ENCODE assay signal across 25 cellular contexts in the genomic region with DNA sequence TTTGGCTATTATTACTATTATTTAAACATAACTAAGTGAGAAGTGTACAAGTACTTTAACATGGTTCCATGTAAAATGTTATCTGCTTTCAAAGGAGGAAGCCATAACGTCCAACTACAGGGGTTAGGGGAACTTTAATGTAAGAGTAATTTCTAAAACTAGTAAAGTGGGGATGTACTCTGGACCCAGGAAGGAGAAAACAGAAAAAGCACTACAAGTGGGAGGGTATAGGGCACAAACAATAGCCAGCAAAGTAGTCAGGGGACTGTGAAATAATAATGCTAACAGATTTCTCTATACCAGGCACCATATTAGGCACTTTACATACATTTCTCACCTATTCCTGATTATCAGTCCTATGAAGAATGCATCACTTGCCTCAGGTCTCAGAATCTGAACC. TPM values are rescaled to one million over a fixed set of nuclear protein-coding genes. Genes with fewer than 3 reads are reported as not detected.
"Had no signal": no experiment of that assay in that cellular context is flagged by ENCODE, and none has a peak within 500 bp of the region (broad histone marks: within the 10 kb centered on the region; RNA-seq: fewer than 3 reads in every experiment).

No MANE protein-coding gene starts in this region.

- H3K27me3 Mint-ChIP-seq: activated naive CD4-positive, alpha-beta T cell treated with anti-CD3 and anti-CD28 coated beads, Interleukin-2, amount 10 ng/mL, durations not matched to agents 7 days and 5 days; activated naive CD8-positive, alpha-beta T cell treated with anti-CD3 and anti-CD28 coated beads for 36 hours; activated T-cell treated with anti-CD3 and anti-CD28 coated beads, Interleukin-2, amount 50 U/mL, for 24 hours; activated T-helper 17 cell treated with anti-CD3 and anti-CD28 coated beads, Interleukin-2, amount 50 U/mL, for 72 hours; IgD-negative memory B cell; T-helper 17 cell had no signal

- FAIRE-seq: bronchial epithelial cell, RCC 7860 had no signal

- H3K9me3 Mint-ChIP-seq: activated naive CD4-positive, alpha-beta T cell treated with anti-CD3 and anti-CD28 coated beads, Interleukin-2, amount 10 ng/mL, durations not matched to agents 7 days and 5 days; activated T-cell treated with anti-CD3 and anti-CD28 coated beads, Interleukin-2, amount 50 U/mL, for 24 hours; activated T-helper 17 cell treated with anti-CD3 and anti-CD28 coated beads, Interleukin-2, amount 50 U/mL, for 72 hours; IgD-negative memory B cell; WTC11 had no signal

- H3K27me3 ChIP-seq: MG63 had no signal

- ATAC-seq: activated CD8-positive, alpha-beta T cell treated with anti-CD3 and anti-CD28 coated beads, Interleukin-2, amount 10 ng/mL, durations not matched to agents 7 days and 5 days; activated T-helper 17 cell treated with anti-CD3 and anti-CD28 coated beads, Interleukin-2, amount 50 U/mL, for 72 hours; PC-3; T-helper 17 cell; WTC11 had no signal

- H3K9me3 ChIP-seq: MG63 had no signal

- H3K4me3 Mint-ChIP-seq: activated CD8-positive, alpha-beta T cell treated with anti-CD3 and anti-CD28 coated beads, Interleukin-2, amount 10 ng/mL, durations not matched to agents 7 days and 5 days; activated naive CD4-positive, alpha-beta T cell treated with anti-CD3 and anti-CD28 coated beads, Interleukin-2, amount 10 ng/mL, durations not matched to agents 7 days and 5 days; activated naive CD8-positive, alpha-beta T cell treated with anti-CD3 and anti-CD28 coated beads for 36 hours; activated T-cell treated with anti-CD3 and anti-CD28 coated beads, Interleukin-2, amount 50 U/mL, for 24 hours; activated T-helper 17 cell treated with anti-CD3 and anti-CD28 coated beads, Interleukin-2, amount 50 U/mL, for 72 hours; IgD-negative memory B cell; T-helper 17 cell; WTC11 had no signal

- H3K36me3 Mint-ChIP-seq: activated naive CD4-positive, alpha-beta T cell treated with anti-CD3 and anti-CD28 coated beads, Interleukin-2, amount 10 ng/mL, durations not matched to agents 7 days and 5 days; IgD-negative memory B cell; WTC11 had no signal

- H3K27ac Mint-ChIP-seq: activated CD8-positive, alpha-beta T cell treated with anti-CD3 and anti-CD28 coated beads, Interleukin-2, amount 10 ng/mL, durations not matched to agents 7 days and 5 days; activated naive CD4-positive, alpha-beta T cell treated with anti-CD3 and anti-CD28 coated beads, Interleukin-2, amount 10 ng/mL, durations not matched to agents 7 days and 5 days; activated naive CD8-positive, alpha-beta T cell treated with anti-CD3 and anti-CD28 coated beads for 36 hours; activated T-cell treated with anti-CD3 and anti-CD28 coated beads, Interleukin-2, amount 50 U/mL, for 24 hours; activated T-helper 17 cell treated with anti-CD3 and anti-CD28 coated beads, Interleukin-2, amount 50 U/mL, for 72 hours; IgD-negative memory B cell; T-helper 17 cell; WTC11 had no signal

- H3K4me1 Mint-ChIP-seq: activated naive CD4-positive, alpha-beta T cell treated with anti-CD3 and anti-CD28 coated beads, Interleukin-2, amount 10 ng/mL, durations not matched to agents 7 days and 5 days; activated T-helper 17 cell treated with anti-CD3 and anti-CD28 coated beads, Interleukin-2, amount 50 U/mL, for 72 hours had no signal

- H3K36me3 ChIP-seq: MG63 had no signal

- DNase-seq: activated CD4-positive, alpha-beta T cell treated with anti-CD3 and anti-CD28 coated beads for 48 hours; activated CD4-positive, alpha-beta T cell treated with anti-CD3 and anti-CD28 coated beads, Interleukin-2, amount 50 U/mL, for 4 hours; activated CD4-positive, CD25-positive, alpha-beta regulatory T cell treated with anti-CD3 and anti-CD28 coated beads, Interleukin-2, amount 50 U/mL, for 72 hours; activated CD8-positive, alpha-beta T cell treated with anti-CD3 and anti-CD28 coated beads, Interleukin-2, amount 10 ng/mL, durations not matched to agents 7 days and 5 days; activated gamma-delta T cell; activated naive CD4-positive, alpha-beta T cell treated with anti-CD3 and anti-CD28 coated beads, Interleukin-2, amount 10 ng/mL, durations not matched to agents 7 days and 5 days; activated naive CD8-positive, alpha-beta T cell treated with anti-CD3 and anti-CD28 coated beads for 36 hours; activated T-cell treated with anti-CD3 and anti-CD28 coated beads, Interleukin-2, amount 50 U/mL, for 24 hours; anterior cingulate cortex; KG1; MG63; NCI-H1105; NCI-H1436; NCI-H1694 treated with DMSO at 0.1 percent for 48 hours; NCI-H2029 treated with DMSO at 0.1 percent for 48 hours; NCI-H524; PC-3; SIG-M5; T-helper 17 cell; T-helper 9 cell had no signal

- H3K4me3 ChIP-seq: MG63 had no signal

RNA-seq across cellular contexts. Expression of a gene that starts 52.9 kb away (rescaled TPM):
- total RNA-seq: activated CD8-positive, alpha-beta T cell treated with anti-CD3 and anti-CD28 coated beads, Interleukin-2, amount 10 ng/mL, durations not matched to agents 7 days and 5 days; activated naive CD8-positive, alpha-beta T cell treated with anti-CD3 and anti-CD28 coated beads for 36 hours; activated T-helper 17 cell treated with anti-CD3 and anti-CD28 coated beads, Interleukin-2, amount 50 U/mL, for 72 hours; bronchial epithelial cell; T-helper 17 cell had no signal
- polyA plus RNA-seq: IgD-negative memory B cell had no signal
